12 cellular contexts compared by ENCODE assay signal in the genomic region with DNA sequence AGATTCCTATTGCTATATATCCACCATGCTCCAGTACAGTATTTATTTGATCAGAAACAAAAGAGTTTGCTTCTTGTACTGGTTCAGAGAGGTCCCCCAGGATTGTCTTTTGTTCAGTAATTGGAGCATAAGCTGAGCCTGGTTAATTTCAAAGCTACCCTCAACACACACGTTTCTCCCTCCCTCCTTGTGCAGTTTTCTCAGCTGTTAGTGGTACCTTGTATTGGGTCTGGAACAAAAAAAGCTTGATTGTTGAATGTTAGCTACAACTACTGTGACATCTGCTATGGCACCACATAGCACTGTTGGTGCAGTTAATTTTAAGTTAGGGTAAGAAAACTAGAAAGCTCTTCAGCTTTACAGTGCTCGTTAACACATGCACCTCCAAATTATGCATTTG.
"Had no signal": no experiment of that assay in that cellular context is flagged by ENCODE, and none has a peak within 500 bp of the region (broad histone marks: within the 10 kb centered on the region; RNA-seq: fewer than 3 reads in every experiment).

No MANE protein-coding gene starts in this region.

- H3K27me3 Mint-ChIP-seq: activated CD4-positive, alpha-beta memory T cell treated with anti-CD3 and anti-CD28 coated beads, Interleukin-2, amount 10 ng/mL, durations not matched to agents 7 days and 5 days; activated CD4-positive, alpha-beta T cell treated with anti-CD3 and anti-CD28 coated beads for 36 hours; activated T-cell treated with anti-CD3 and anti-CD28 coated beads, Interleukin-2, amount 50 U/mL, for 24 hours; naive B cell; stimulated activated memory B cell treated with anti-CD40 and anti-IgM and Interleukin-4, amounts not matched to agents 10 μg/mL and 1 μg/mL and 100 μg/mL, for 72 hours had no signal

- ATAC-seq: activated CD4-positive, alpha-beta T cell treated with anti-CD3 and anti-CD28 coated beads for 36 hours; left lobe of liver; stimulated activated memory B cell treated with anti-CD40 and anti-IgM and Interleukin-4, amounts not matched to agents 10 μg/mL and 1 μg/mL and 100 μg/mL, for 72 hours had no signal

- H3K27ac Mint-ChIP-seq: activated CD4-positive, alpha-beta memory T cell treated with anti-CD3 and anti-CD28 coated beads, Interleukin-2, amount 10 ng/mL, durations not matched to agents 7 days and 5 days; activated CD4-positive, alpha-beta T cell treated with anti-CD3 and anti-CD28 coated beads for 36 hours; activated T-cell treated with anti-CD3 and anti-CD28 coated beads, Interleukin-2, amount 50 U/mL, for 24 hours; stimulated activated memory B cell treated with anti-CD40 and anti-IgM and Interleukin-4, amounts not matched to agents 10 μg/mL and 1 μg/mL and 100 μg/mL, for 72 hours had no signal

- H3K9me3 Mint-ChIP-seq: activated CD4-positive, alpha-beta memory T cell treated with anti-CD3 and anti-CD28 coated beads, Interleukin-2, amount 10 ng/mL, durations not matched to agents 7 days and 5 days; activated T-cell treated with anti-CD3 and anti-CD28 coated beads, Interleukin-2, amount 50 U/mL, for 24 hours; naive B cell; stimulated activated memory B cell treated with anti-CD40 and anti-IgM and Interleukin-4, amounts not matched to agents 10 μg/mL and 1 μg/mL and 100 μg/mL, for 72 hours had no signal

- H3K4me3 Mint-ChIP-seq: activated CD4-positive, alpha-beta memory T cell treated with anti-CD3 and anti-CD28 coated beads, Interleukin-2, amount 10 ng/mL, durations not matched to agents 7 days and 5 days; activated CD4-positive, alpha-beta T cell treated with anti-CD3 and anti-CD28 coated beads for 36 hours; activated T-cell treated with anti-CD3 and anti-CD28 coated beads, Interleukin-2, amount 50 U/mL, for 24 hours; naive B cell; stimulated activated memory B cell treated with anti-CD40 and anti-IgM and Interleukin-4, amounts not matched to agents 10 μg/mL and 1 μg/mL and 100 μg/mL, for 72 hours had no signal

- DNase-seq: activated CD4-positive, alpha-beta T cell treated with anti-CD3 and anti-CD28 coated beads for 36 hours; activated effector memory CD4-positive, alpha-beta T cell treated with Interleukin-2 at 50 U/mL for 16 hours; activated naive CD4-positive, alpha-beta T cell treated with anti-CD3 and anti-CD28 coated beads, Interleukin-2, amount 50 U/mL, for 16 hours; activated T-cell treated with anti-CD3 and anti-CD28 coated beads, Interleukin-2, amount 50 U/mL, for 24 hours; colonic mucosa; mammary epithelial cell; naive B cell; retina; WERI-Rb-1 had no signal
